18 cellular contexts compared by ENCODE assay signal in genomic region chr4:27009539-27009938, GRCh38.
A peak's percentile ranks its signal among the peaks of the same experiment; 100 is the strongest.
DNase-seq lines count a peak whose midpoint lies in the region; ATAC-seq and TF ChIP-seq lines count a peak whose summit lies in the region.
"Had no signal": no experiment of that assay in that cellular context is flagged by ENCODE, and none has a peak within 500 bp of the region (broad histone marks: within the 10 kb centered on the region; RNA-seq: fewer than 3 reads in every experiment).

No MANE protein-coding gene starts in this region.

- H3K9me2 ChIP-seq in SU-DHL-6 (replicated peaks; ENCODE audit: insufficient read depth, low read length): no peaks in the 10 kb centered on the region

- H3K36me3 Mint-ChIP-seq in activated naive CD8-positive, alpha-beta T cell: no peaks in the 10 kb centered on the region
- H3K36me3 Mint-ChIP-seq in activated naive CD8-positive, alpha-beta T cell treated with anti-CD3 and anti-CD28 coated beads, Interleukin-2, amount 50 U/mL, for 24 hours (ENCODE audit: low read depth): peaks cover 10% of the 10 kb centered on the region

- peaks cover 47% of the 10 kb centered on the region for H3F3A ChIP-seq in SU-DHL-6 (ENCODE audit: insufficient read depth)

- H3K27me3 ChIP-seq in SU-DHL-6 (ENCODE audit: low read length): no peaks in the 10 kb centered on the region
- H3K27me3 ChIP-seq: spleen, upper lobe of left lung had no signal

- H3K27ac ChIP-seq in SU-DHL-6 (ENCODE audit: low read depth, low read length): peak overlapping the region; percentile 38; the same call in 1 of the 2 replicates
- H3K27ac ChIP-seq: HL-60, SK-N-MC had no signal

- H3K27me3 Mint-ChIP-seq in activated naive CD8-positive, alpha-beta T cell: no peaks in the 10 kb centered on the region
- H3K27me3 Mint-ChIP-seq in activated naive CD8-positive, alpha-beta T cell treated with anti-CD3 and anti-CD28 coated beads, Interleukin-2, amount 50 U/mL, for 24 hours: no peaks in the 10 kb centered on the region
- H3K27me3 Mint-ChIP-seq: activated CD4-positive, alpha-beta memory T cell treated with anti-CD3 and anti-CD28 coated beads for 36 hours; stimulated activated memory B cell treated with anti-CD40 and anti-IgM and Interleukin-4, amounts not matched to agents 10 μg/mL and 1 μg/mL and 100 μg/mL, for 72 hours had no signal

- no peaks in the 10 kb centered on the region for H3K9me3 Mint-ChIP-seq in activated naive CD8-positive, alpha-beta T cell (ENCODE audit: low read depth)
- no peaks in the 10 kb centered on the region for H3K9me3 Mint-ChIP-seq in activated naive CD8-positive, alpha-beta T cell treated with anti-CD3 and anti-CD28 coated beads, Interleukin-2, amount 50 U/mL, for 24 hours
- H3K9me3 Mint-ChIP-seq: activated CD4-positive, alpha-beta memory T cell treated with anti-CD3 and anti-CD28 coated beads for 36 hours; stimulated activated memory B cell treated with anti-CD40 and anti-IgM and Interleukin-4, amounts not matched to agents 10 μg/mL and 1 μg/mL and 100 μg/mL, for 72 hours had no signal

- H3K4me3 Mint-ChIP-seq in activated naive CD8-positive, alpha-beta T cell: no peak overlapping the region
- no peak overlapping the region for H3K4me3 Mint-ChIP-seq in activated naive CD8-positive, alpha-beta T cell treated with anti-CD3 and anti-CD28 coated beads, Interleukin-2, amount 50 U/mL, for 24 hours
- H3K4me3 Mint-ChIP-seq: activated CD4-positive, alpha-beta memory T cell treated with anti-CD3 and anti-CD28 coated beads for 36 hours; stimulated activated memory B cell treated with anti-CD40 and anti-IgM and Interleukin-4, amounts not matched to agents 10 μg/mL and 1 μg/mL and 100 μg/mL, for 72 hours had no signal

- no peaks in the 10 kb centered on the region for H3K9me3 ChIP-seq in SU-DHL-6 (ENCODE audit: insufficient read depth, low read length)
- H3K9me3 ChIP-seq: Caco-2, spleen, upper lobe of left lung had no signal

- H3K4me2 ChIP-seq in SU-DHL-6 (ENCODE audit: low read depth, low read length, poor library complexity, severe bottlenecking): no peak overlapping the region

- no peak overlapping the region for H2AFZ ChIP-seq in SU-DHL-6 (ENCODE audit: low read depth, low read length, severe bottlenecking)

- H3K4me1 Mint-ChIP-seq in activated naive CD8-positive, alpha-beta T cell (ENCODE audit: low read depth): peaks cover 20% of the 10 kb centered on the region
- H3K4me1 Mint-ChIP-seq in activated naive CD8-positive, alpha-beta T cell treated with anti-CD3 and anti-CD28 coated beads, Interleukin-2, amount 50 U/mL, for 24 hours: peaks cover 31% of the 10 kb centered on the region

- peaks cover 37% of the 10 kb centered on the region for H3K79me2 ChIP-seq in SU-DHL-6 (ENCODE audit: insufficient read depth, low read length)

- H3K27ac Mint-ChIP-seq in activated naive CD8-positive, alpha-beta T cell: peak overlapping the region; percentile 41
- no peak overlapping the region for H3K27ac Mint-ChIP-seq in activated naive CD8-positive, alpha-beta T cell treated with anti-CD3 and anti-CD28 coated beads, Interleukin-2, amount 50 U/mL, for 24 hours
- H3K27ac Mint-ChIP-seq: activated CD4-positive, alpha-beta memory T cell treated with anti-CD3 and anti-CD28 coated beads for 36 hours; stimulated activated memory B cell treated with anti-CD40 and anti-IgM and Interleukin-4, amounts not matched to agents 10 μg/mL and 1 μg/mL and 100 μg/mL, for 72 hours had no signal

- in situ Hi-C loops in GM13976 (cut with MboI; ENCODE audit: low sequenced_read_pairs, unreplicated experiment): loop anchor here (10.0 to 25.0 kb wide), 4 partner anchors 272 to 947 kb away; no protein-coding TSS in a partner anchor

- DNase-seq in activated naive CD8-positive, alpha-beta T cell treated with anti-CD3 and anti-CD28 coated beads, Interleukin-2, amount 50 U/mL, for 24 hours: no peak
- peak; percentile 18 for DNase-seq in fibroblast of pulmonary artery (ENCODE audit: low read depth)
- DNase-seq in stromal cell of bone marrow (ENCODE audit: low read depth): peak; percentile 30
- no peak for DNase-seq in AML-193 (lab: John Stamatoyannopoulos, UW)
- DNase-seq in GM13976 (ENCODE audit: low spot score): no peak
- DNase-seq: activated CD4-positive, alpha-beta memory T cell treated with anti-CD3 and anti-CD28 coated beads for 36 hours; Caco-2; NCI-H1417 treated with DMSO at 0.1 percent for 48 hours; NCI-H345; posterior cingulate gyrus; upper lobe of left lung had no signal

- H3K9ac ChIP-seq in SU-DHL-6 (ENCODE audit: low read length): no peak overlapping the region

- no peak overlapping the region for H3K4me3 ChIP-seq in SU-DHL-6 (ENCODE audit: insufficient read depth, low read length, poor library complexity, severe bottlenecking)
- H3K4me3 ChIP-seq in fibroblast of pulmonary artery (replicated peaks; ENCODE audit: low read depth, low read length): no peak overlapping the region
- H3K4me3 ChIP-seq: SK-N-MC, spleen, upper lobe of left lung had no signal

- no peak for ATAC-seq in activated naive CD8-positive, alpha-beta T cell treated with anti-CD3 and anti-CD28 coated beads, Interleukin-2, amount 50 U/mL, for 24 hours
- no peak for ATAC-seq in HG03571 (IDR thresholded peaks at IDR 0.05; ENCODE audit: unreplicated experiment)
- ATAC-seq: stimulated activated memory B cell treated with anti-CD40 and anti-IgM and Interleukin-4, amounts not matched to agents 10 μg/mL and 1 μg/mL and 100 μg/mL, for 72 hours had no signal

- H4K20me1 ChIP-seq in SU-DHL-6 (ENCODE audit: low read depth, low read length): 0 out of 2 replicates have a peak, but pooled peaks cover 12% of the 10 kb centered on the region

- peaks cover 52% of the 10 kb centered on the region for H3K36me3 ChIP-seq in SU-DHL-6 (ENCODE audit: low read length)
- H3K36me3 ChIP-seq: upper lobe of left lung had no signal

- no peak for TF ChIP-seq CTCF in SU-DHL-6 (IDR thresholded peaks at IDR 0.05; ENCODE audit: insufficient read depth, low read length, poor library complexity, severe bottlenecking)
- TF ChIP-seq CTCF in fibroblast of pulmonary artery (IDR thresholded peaks at IDR 0.05; ENCODE audit: low read length, missing control alignments): no peak
- TF ChIP-seq CTCF in GM13976 (IDR thresholded peaks at IDR 0.05; ENCODE audit: borderline replicate concordance, control extremely low read depth, extremely low read depth, insufficient read depth, missing control alignments): no peak

Comparison
In these comparisons a context has a peak if more than half of its experiments do, and no peak if none do; other contexts are left out.
1. DNase-seq: peak in fibroblast of pulmonary artery (single experiment) and stromal cell of bone marrow (single experiment); none in activated naive CD8-positive, alpha-beta T cell treated with anti-CD3 and anti-CD28 coated beads, Interleukin-2, amount 50 U/mL, for 24 hours (single experiment), AML-193 (0 of 2) and GM13976 (single experiment).